19 cellular contexts compared by ENCODE assay signal in the genomic region with DNA sequence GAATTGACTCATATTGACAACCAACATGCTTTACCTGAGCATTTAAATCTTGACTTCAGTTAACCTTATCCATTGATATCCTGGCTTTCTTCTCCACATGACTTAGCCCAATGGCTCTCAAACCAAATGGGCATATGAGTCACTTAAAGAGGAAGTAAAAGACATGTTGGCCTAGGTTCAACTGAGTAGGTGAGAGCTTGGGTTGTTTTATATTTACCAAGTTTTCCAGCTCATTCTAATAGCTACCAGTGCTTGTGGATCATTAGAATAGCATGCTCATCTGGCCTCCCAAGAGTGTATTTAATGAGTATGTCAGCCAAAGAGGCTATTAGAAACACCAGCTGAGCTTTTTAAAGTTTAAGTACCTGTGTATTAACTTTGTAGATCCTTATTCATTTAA.
A peak's percentile ranks its signal among the peaks of the same experiment; 100 is the strongest.
DNase-seq lines count a peak whose midpoint lies in the region; ATAC-seq and TF ChIP-seq lines count a peak whose summit lies in the region.
"Had no signal": no experiment of that assay in that cellular context is flagged by ENCODE, and none has a peak within 500 bp of the region (broad histone marks: within the 10 kb centered on the region; RNA-seq: fewer than 3 reads in every experiment).

No MANE protein-coding gene starts in this region.

- DNase-seq in DMS79 (lab: John Stamatoyannopoulos, UW) (peak; percentile 97), NCI-H1105 (lab: John Stamatoyannopoulos, UW) (peak; percentile 9), OCI-M1 (lab: John Stamatoyannopoulos, UW) (peak; percentile 95), left lung (no peak), COLO668 (lab: John Stamatoyannopoulos, UW; ENCODE audit: unreplicated experiment) (no peak), superior temporal gyrus (ENCODE audit: extremely low spot score) (no peak)
- DNase-seq: AML-193; H7; HFFc6; NCI-H1048; NCI-H1694; NCI-H2081 treated with DMSO at 0.1 percent for 48 hours; NCI-H2227 treated with DMSO at 0.1 percent for 48 hours; NCI-H526 treated with DMSO at 0.1 percent for 48 hours; NK-92 treated with Interleukin-12 subunit alpha and Interleukin-12 subunit beta, amount 100 ng/mL, for 24 hours; Right ventricle myocardium superior had no signal

- H3K36me3 ChIP-seq in left lung, result no peaks in the 10 kb centered on the region

- ATAC-seq in left lung (peak; percentile 54), GM21367 (IDR thresholded peaks at IDR 0.05; ENCODE audit: unreplicated experiment) (no peak)

- no peaks in the 10 kb centered on the region for H3K4me1 ChIP-seq in left lung

- H3K27me3 ChIP-seq in left lung, result no peaks in the 10 kb centered on the region

- no peak overlapping the region for H3K4me3 ChIP-seq in left lung
- H3K4me3 ChIP-seq: SK-N-MC had no signal

- no peaks in the 10 kb centered on the region for H3K9me3 ChIP-seq in left lung

- intact Hi-C loops in left lung (cut with DNase I), result no loop called here

- no peak overlapping the region for H3K27ac ChIP-seq in left lung
- H3K27ac ChIP-seq: C4-2B, SK-N-MC had no signal

- TF ChIP-seq CTCF in left lung (IDR thresholded peaks at IDR 0.05), result no peak

Comparison
In these comparisons a context has a peak if more than half of its experiments do, and no peak if none do; other contexts are left out.
1. DNase-seq: peak in DMS79 (single experiment), NCI-H1105 (single experiment) and OCI-M1 (single experiment); none in left lung (0 of 2), COLO668 (single experiment) and superior temporal gyrus (single experiment).